17 cellular contexts compared by ENCODE assay signal in genomic region chr3:194346621-194347020, GRCh38. TPM values are rescaled to one million over a fixed set of nuclear protein-coding genes. Genes with fewer than 3 reads are reported as not detected.
DNase-seq lines count a peak whose midpoint lies in the region; ATAC-seq lines count a peak whose summit lies in the region.
"Had no signal": no experiment of that assay in that cellular context is flagged by ENCODE, and none has a peak within 500 bp of the region (broad histone marks: within the 10 kb centered on the region; RNA-seq: fewer than 3 reads in every experiment).

No MANE protein-coding gene starts in this region.

- no peak overlapping the region for H3K27ac Mint-ChIP-seq in activated T-helper 17 cell treated with anti-CD3 and anti-CD28 coated beads, Interleukin-2, amount 50 U/mL, for 72 hours
- H3K27ac Mint-ChIP-seq: GM23338 had no signal

- peaks cover 2% of the 10 kb centered on the region for H3K79me2 ChIP-seq in trophoblast cell (ENCODE audit: control insufficient read depth, insufficient read depth, low read length, poor library complexity)

- ATAC-seq in activated T-helper 17 cell treated with anti-CD3 and anti-CD28 coated beads, Interleukin-2, amount 50 U/mL, for 72 hours (replicated peaks), result peak; percentile 45
- peak; percentile 41 for ATAC-seq in stimulated activated naive CD8-positive, alpha-beta T cell treated with anti-CD3 and anti-CD28 coated beads, Interleukin-15, Interleukin-2, amounts not matched to agents 100 U/mL and 50 U/mL, for 24 hours
- ATAC-seq in left ventricle myocardium superior, result no peak
- ATAC-seq: GM23338 had no signal

- no peaks in the 10 kb centered on the region for H3K79me1 ChIP-seq in trophoblast cell (ENCODE audit: low read length)

- no peaks in the 10 kb centered on the region for H3K4me1 ChIP-seq in trophoblast cell (ENCODE audit: control insufficient read depth in 1 of 2, insufficient read depth in 2 of 2, low read length in 2 of 2)

- H3K18ac ChIP-seq in trophoblast cell (ENCODE audit: low read length), result no peak overlapping the region

- no peak overlapping the region for H3K9ac ChIP-seq in trophoblast cell (ENCODE audit: low read length)

- peaks cover 15% of the 10 kb centered on the region for H3K27me3 Mint-ChIP-seq in activated T-helper 17 cell treated with anti-CD3 and anti-CD28 coated beads, Interleukin-2, amount 50 U/mL, for 72 hours

- H3K4me1 Mint-ChIP-seq in activated T-helper 17 cell treated with anti-CD3 and anti-CD28 coated beads, Interleukin-2, amount 50 U/mL, for 72 hours, result no peaks in the 10 kb centered on the region
- H3K4me1 Mint-ChIP-seq: GM23338 had no signal

- H3K14ac ChIP-seq in trophoblast cell (ENCODE audit: low read length), result no peak overlapping the region

- no peak overlapping the region for H2AFZ ChIP-seq in trophoblast cell (ENCODE audit: insufficient read depth, low read length, poor library complexity)
- H2AFZ ChIP-seq: GM23338 had no signal

- no peaks in the 10 kb centered on the region for H3K36me3 Mint-ChIP-seq in activated T-helper 17 cell treated with anti-CD3 and anti-CD28 coated beads, Interleukin-2, amount 50 U/mL, for 72 hours (ENCODE audit: low read depth)

- H4K8ac ChIP-seq in trophoblast cell (ENCODE audit: low read depth, low read length), result no peak overlapping the region

- peak; percentile 59 for DNase-seq in GM03348 (ENCODE audit: low spot score)
- peak; percentile 48 for DNase-seq in iris pigment epithelial cell (ENCODE audit: low read depth)
- DNase-seq in stimulated activated naive CD8-positive, alpha-beta T cell treated with anti-CD3 and anti-CD28 coated beads, Interleukin-15, Interleukin-2, amounts not matched to agents 100 U/mL and 50 U/mL, for 24 hours, result no peak
- no peak for DNase-seq in trophoblast cell
- DNase-seq in central memory CD4-positive, alpha-beta T cell, result no peak
- DNase-seq in left ventricle myocardium superior, result no peak
- DNase-seq: COR-L47, KBM-7, NCI-H2107, NCI-H345, NCI-H69, SJCRH30 had no signal

- H4K91ac ChIP-seq in trophoblast cell (ENCODE audit: low read depth, low read length), result no peak overlapping the region

- H3K4me3 Mint-ChIP-seq in activated T-helper 17 cell treated with anti-CD3 and anti-CD28 coated beads, Interleukin-2, amount 50 U/mL, for 72 hours, result no peak overlapping the region
- H3K4me3 Mint-ChIP-seq: GM23338 had no signal

- no peak overlapping the region for H2BK5ac ChIP-seq in trophoblast cell (ENCODE audit: low read depth, low read length, poor library complexity)

- H4K12ac ChIP-seq in trophoblast cell (ENCODE audit: low read depth, low read length), result no peak overlapping the region

- no peak overlapping the region for H3K4me2 ChIP-seq in trophoblast cell (ENCODE audit: low read length)
- H3K4me2 ChIP-seq: GM23338 had no signal

- intact Hi-C loops in left ventricle myocardium superior (cut with micrococcal nuclease), result no loop called here

- H2BK12ac ChIP-seq in trophoblast cell (ENCODE audit: low read length), result no peak overlapping the region

- H3K27ac ChIP-seq in trophoblast cell (ENCODE audit: low read depth, low read length), result no peak overlapping the region
- H3K27ac ChIP-seq: C4-2B, RWPE1, SJCRH30 had no signal

- no peak overlapping the region for H3K4ac ChIP-seq in trophoblast cell (ENCODE audit: low read depth, low read length)

- no peaks in the 10 kb centered on the region for H3K9me3 ChIP-seq in trophoblast cell (ENCODE audit: insufficient read depth, low read depth, low read length)
- H3K9me3 ChIP-seq: SJCRH30 had no signal

- no CpG with 5 or more reads among the region's 5 CpGs for WGBS in trophoblast cell (ENCODE audit: extremely low coverage, insufficient coverage, insufficient read length)

- H3K4me3 ChIP-seq in trophoblast cell (ENCODE audit: low read depth, low read length), result no peak overlapping the region
- H3K4me3 ChIP-seq: GM23338, SJCRH30 had no signal

- H2BK120ac ChIP-seq in trophoblast cell (ENCODE audit: insufficient read depth, low read length, poor library complexity), result no peak overlapping the region

- H2AK5ac ChIP-seq in trophoblast cell (ENCODE audit: low read length), result no peak overlapping the region

- H3K27me3 ChIP-seq in trophoblast cell (ENCODE audit: insufficient read depth, low read length), result no peaks in the 10 kb centered on the region
- H3K27me3 ChIP-seq: SJCRH30 had no signal

- H3K23ac ChIP-seq in trophoblast cell (ENCODE audit: low read length), result no peak overlapping the region

- H3K9me3 Mint-ChIP-seq in activated T-helper 17 cell treated with anti-CD3 and anti-CD28 coated beads, Interleukin-2, amount 50 U/mL, for 72 hours, result no peaks in the 10 kb centered on the region
- H3K9me3 Mint-ChIP-seq: GM23338 had no signal

- no peaks in the 10 kb centered on the region for H3K36me3 ChIP-seq in trophoblast cell (ENCODE audit: control insufficient read depth in 1 of 2, insufficient read depth in 2 of 2, low read length in 2 of 2)
- H3K36me3 ChIP-seq: SJCRH30 had no signal

RNA-seq across cellular contexts. Expression of gene CPN2, which starts 4.5 kb away (rescaled TPM):
- not detected for total RNA-seq in activated T-helper 17 cell treated with anti-CD3 and anti-CD28 coated beads, Interleukin-2, amount 50 U/mL, for 72 hours
- polyA plus RNA-seq in trophoblast cell (2013), result 0.01 TPM in 2 replicates
- total RNA-seq in left ventricle myocardium superior, result 0.40 TPM
- total RNA-seq: SJCRH30 had no signal
- polyA plus RNA-seq: AG04450 had no signal

RNA-seq across cellular contexts. Expression of gene LRRC15, which starts 22.9 kb away (rescaled TPM):
- not detected for total RNA-seq in activated T-helper 17 cell treated with anti-CD3 and anti-CD28 coated beads, Interleukin-2, amount 50 U/mL, for 72 hours
- polyA plus RNA-seq in trophoblast cell (2013), result 2.4 and 2.6 TPM in 2 replicates
- 0.42 TPM for total RNA-seq in left ventricle myocardium superior

RNA-seq across cellular contexts. Expression of gene GP5, which starts 52.4 kb away (rescaled TPM):
- total RNA-seq in activated T-helper 17 cell treated with anti-CD3 and anti-CD28 coated beads, Interleukin-2, amount 50 U/mL, for 72 hours, result 1 to 10 TPM; 1.4 TPM
- polyA plus RNA-seq in trophoblast cell (2013), result 0.01 TPM in 1 of 2 replicates, not detected in the other
- not detected for total RNA-seq in left ventricle myocardium superior
- total RNA-seq: SJCRH30 had no signal

Comparison
In these comparisons a context has a peak if more than half of its experiments do, and no peak if none do; other contexts are left out.
1. DNase-seq: peak in GM03348 (single experiment) and iris pigment epithelial cell (single experiment); none in stimulated activated naive CD8-positive, alpha-beta T cell treated with anti-CD3 and anti-CD28 coated beads, Interleukin-15, Interleukin-2, amounts not matched to agents 100 U/mL and 50 U/mL, for 24 hours (single experiment), trophoblast cell (0 of 2), central memory CD4-positive, alpha-beta T cell (single experiment) and left ventricle myocardium superior (single experiment).